1 cellular context compared by ENCODE assay signal in genomic region chr14:23034498-23035302, GRCh38.
TF ChIP-seq lines count a peak whose summit lies in the region.

PSMB5 (minus strand) TSS chr14:23034900; CDS start chr14:23034881, 19 bp downstream.

TF ChIP-seq in K562, 482 proteins besides CTCF, POLR2A, EP300 and RAD21 (continued from another document and continues in another):
- no peak for TF ChIP-seq SMARCE1 (IDR thresholded peaks at IDR 0.05)
- TF ChIP-seq MCM7 (IDR thresholded peaks at IDR 0.05), result no peak
- TF ChIP-seq FOXO4 (CRISPR knock-in tag; IDR thresholded peaks at IDR 0.05), result no peak
- TF ChIP-seq, protein P1, sequence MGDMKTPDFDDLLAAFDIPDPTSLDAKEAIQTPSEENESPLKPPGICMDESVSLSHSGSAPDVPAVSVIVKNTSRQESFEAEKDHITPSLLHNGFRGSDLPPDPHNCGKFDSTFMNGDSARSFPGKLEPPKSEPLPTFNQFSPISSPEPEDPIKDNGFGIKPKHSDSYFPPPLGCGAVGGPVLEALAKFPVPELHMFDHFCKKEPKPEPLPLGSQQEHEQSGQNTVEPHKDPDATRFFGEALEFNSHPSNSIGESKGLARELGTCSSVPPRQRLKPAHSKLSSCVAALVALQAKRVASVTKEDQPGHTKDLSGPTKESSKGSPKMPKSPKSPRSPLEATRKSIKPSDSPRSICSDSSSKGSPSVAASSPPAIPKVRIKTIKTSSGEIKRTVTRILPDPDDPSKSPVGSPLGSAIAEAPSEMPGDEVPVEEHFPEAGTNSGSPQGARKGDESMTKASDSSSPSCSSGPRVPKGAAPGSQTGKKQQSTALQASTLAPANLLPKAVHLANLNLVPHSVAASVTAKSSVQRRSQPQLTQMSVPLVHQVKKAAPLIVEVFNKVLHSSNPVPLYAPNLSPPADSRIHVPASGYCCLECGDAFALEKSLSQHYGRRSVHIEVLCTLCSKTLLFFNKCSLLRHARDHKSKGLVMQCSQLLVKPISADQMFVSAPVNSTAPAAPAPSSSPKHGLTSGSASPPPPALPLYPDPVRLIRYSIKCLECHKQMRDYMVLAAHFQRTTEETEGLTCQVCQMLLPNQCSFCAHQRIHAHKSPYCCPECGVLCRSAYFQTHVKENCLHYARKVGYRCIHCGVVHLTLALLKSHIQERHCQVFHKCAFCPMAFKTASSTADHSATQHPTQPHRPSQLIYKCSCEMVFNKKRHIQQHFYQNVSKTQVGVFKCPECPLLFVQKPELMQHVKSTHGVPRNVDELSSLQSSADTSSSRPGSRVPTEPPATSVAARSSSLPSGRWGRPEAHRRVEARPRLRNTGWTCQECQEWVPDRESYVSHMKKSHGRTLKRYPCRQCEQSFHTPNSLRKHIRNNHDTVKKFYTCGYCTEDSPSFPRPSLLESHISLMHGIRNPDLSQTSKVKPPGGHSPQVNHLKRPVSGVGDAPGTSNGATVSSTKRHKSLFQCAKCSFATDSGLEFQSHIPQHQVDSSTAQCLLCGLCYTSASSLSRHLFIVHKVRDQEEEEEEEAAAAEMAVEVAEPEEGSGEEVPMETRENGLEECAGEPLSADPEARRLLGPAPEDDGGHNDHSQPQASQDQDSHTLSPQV (IDR thresholded peaks at IDR 0.05), result no peak
- TF ChIP-seq NBN (IDR thresholded peaks at IDR 0.05; ENCODE audit: low read depth), result no peak
- no peak for TF ChIP-seq NEUROD1 (IDR thresholded peaks at IDR 0.05; ENCODE audit: borderline replicate concordance, low read depth, low read length, partially characterized antibody)
- no peak for TF ChIP-seq ARID3B (CRISPR knock-in tag; IDR thresholded peaks at IDR 0.05; ENCODE audit: borderline replicate concordance)
- no peak; the same call in 1 of the 2 replicates for TF ChIP-seq ZNF12 (CRISPR knock-in tag; IDR thresholded peaks at IDR 0.05)
- peak; percentile 91 for TF ChIP-seq RBFOX2 (IDR thresholded peaks at IDR 0.05; ENCODE audit: low read depth, low read length)
- TF ChIP-seq PCBP1 (IDR thresholded peaks at IDR 0.05; ENCODE audit: low read depth, low read length, poor library complexity, severe bottlenecking), result no peak
- no peak for TF ChIP-seq ILF3 (IDR thresholded peaks at IDR 0.05; ENCODE audit: borderline replicate concordance)
- TF ChIP-seq ZSCAN32 (CRISPR knock-in tag; IDR thresholded peaks at IDR 0.05), result no peak
- no peak for TF ChIP-seq IFI16 (CRISPR knock-in tag; IDR thresholded peaks at IDR 0.05)
- no peak for TF ChIP-seq NR0B1 (IDR thresholded peaks at IDR 0.05; ENCODE audit: partially characterized antibody)
- no peak for TF ChIP-seq ADNP (tag; IDR thresholded peaks at IDR 0.05)
- TF ChIP-seq RFX1 (IDR thresholded peaks at IDR 0.05), result peak; percentile 94
- no peak for TF ChIP-seq EZH2 (IDR thresholded peaks at IDR 0.05; ENCODE audit: borderline replicate concordance, low read depth, low read length)
- no peak for TF ChIP-seq ZNF436 (CRISPR knock-in tag; IDR thresholded peaks at IDR 0.05)
- no peak for TF ChIP-seq ZNF217 (CRISPR knock-in tag; IDR thresholded peaks at IDR 0.05)
- no peak for TF ChIP-seq RBM17 (IDR thresholded peaks at IDR 0.05; ENCODE audit: borderline replicate concordance, low read depth, low read length)
- TF ChIP-seq RNF2 (IDR thresholded peaks at IDR 0.05), result no peak
- TF ChIP-seq ZFP30 (CRISPR knock-in tag; IDR thresholded peaks at IDR 0.05; ENCODE audit: borderline replicate concordance), result no peak
- TF ChIP-seq HNRNPH1 (optimal IDR thresholded peaks at IDR 0.05; ENCODE audit: low read depth, low read length), result no peak
- TF ChIP-seq RFX5 (IDR thresholded peaks at IDR 0.05; ENCODE audit: low read depth, low read length), result no peak
- no peak for TF ChIP-seq ARID2 (IDR thresholded peaks at IDR 0.05)
- no peak for TF ChIP-seq MGA (IDR thresholded peaks at IDR 0.05)
- TF ChIP-seq NFIC (IDR thresholded peaks at IDR 0.05), result 0 out of 2 replicates have a peak, but pooled peaks have one; percentile 12
- TF ChIP-seq MLX (CRISPR knock-in tag; conservative IDR thresholded peaks at IDR 0.05), result no peak
- TF ChIP-seq DDX20 (tag; IDR thresholded peaks at IDR 0.05; ENCODE audit: low read depth), result 0 out of 2 replicates have a peak, but pooled peaks have one; percentile 57
- peak; percentile 61 for TF ChIP-seq MTA3 (IDR thresholded peaks at IDR 0.05; ENCODE audit: borderline replicate concordance)
- peak; percentile 83 for TF ChIP-seq TAF1 (IDR thresholded peaks at IDR 0.05; ENCODE audit: control insufficient read depth, extremely low read depth, insufficient read depth, low read length, severe bottlenecking)
- no peak for TF ChIP-seq FOXP1 (CRISPR knock-in tag; IDR thresholded peaks at IDR 0.05)
- TF ChIP-seq NR4A1 (CRISPR knock-in tag; IDR thresholded peaks at IDR 0.05), result no peak
- peak; percentile 69; the same call in 1 of the 2 replicates for TF ChIP-seq NR4A1 (tag; IDR thresholded peaks at IDR 0.05)
- TF ChIP-seq HDAC2 (IDR thresholded peaks at IDR 0.05), result 0 out of 2 replicates have a peak, but pooled peaks have one; percentile 27
- TF ChIP-seq, protein P2, sequence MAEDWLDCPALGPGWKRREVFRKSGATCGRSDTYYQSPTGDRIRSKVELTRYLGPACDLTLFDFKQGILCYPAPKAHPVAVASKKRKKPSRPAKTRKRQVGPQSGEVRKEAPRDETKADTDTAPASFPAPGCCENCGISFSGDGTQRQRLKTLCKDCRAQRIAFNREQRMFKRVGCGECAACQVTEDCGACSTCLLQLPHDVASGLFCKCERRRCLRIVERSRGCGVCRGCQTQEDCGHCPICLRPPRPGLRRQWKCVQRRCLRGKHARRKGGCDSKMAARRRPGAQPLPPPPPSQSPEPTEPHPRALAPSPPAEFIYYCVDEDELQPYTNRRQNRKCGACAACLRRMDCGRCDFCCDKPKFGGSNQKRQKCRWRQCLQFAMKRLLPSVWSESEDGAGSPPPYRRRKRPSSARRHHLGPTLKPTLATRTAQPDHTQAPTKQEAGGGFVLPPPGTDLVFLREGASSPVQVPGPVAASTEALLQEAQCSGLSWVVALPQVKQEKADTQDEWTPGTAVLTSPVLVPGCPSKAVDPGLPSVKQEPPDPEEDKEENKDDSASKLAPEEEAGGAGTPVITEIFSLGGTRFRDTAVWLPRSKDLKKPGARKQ (CRISPR knock-in tag; IDR thresholded peaks at IDR 0.05), result no peak
- 0 out of 4 replicates have a peak, but pooled peaks of 1 of the 2 experiments have one; percentile 56 for TF ChIP-seq HDAC1 (IDR thresholded peaks at IDR 0.05)
- no peak for TF ChIP-seq COPS2 (conservative IDR thresholded peaks at IDR 0.05)
- no peak for TF ChIP-seq KAT8 (IDR thresholded peaks at IDR 0.05; ENCODE audit: low read depth)
- TF ChIP-seq ZNF143 (CRISPR knock-in tag; IDR thresholded peaks at IDR 0.05), result no peak
- TF ChIP-seq FOXK2 (conservative IDR thresholded peaks at IDR 0.05 in 1 of 2, IDR thresholded peaks at IDR 0.05 in 1 of 2; ENCODE audit: low read depth in 2 of 2), result peak in 1 of 2 experiments; percentile 60; a peak in 1 of 4 replicates
- TF ChIP-seq PRPF4 (IDR thresholded peaks at IDR 0.05; ENCODE audit: insufficient read depth, low read depth, low read length, poor library complexity, severe bottlenecking), result no peak
- TF ChIP-seq NCOA4 (IDR thresholded peaks at IDR 0.05; ENCODE audit: partially characterized antibody), result no peak
